In genomic region chr3:87209115-87209514, GRCh38 we compare ENCODE assay signal across 21 cellular contexts.
"Had no signal": no experiment of that assay in that cellular context is flagged by ENCODE, and none has a peak within 500 bp of the region (broad histone marks: within the 10 kb centered on the region; RNA-seq: fewer than 3 reads in every experiment).

No MANE protein-coding gene starts in this region.

- DNase-seq: activated CD4-positive, alpha-beta T cell treated with anti-CD3 and anti-CD28 coated beads for 36 hours; activated CD4-positive, CD25-positive, alpha-beta regulatory T cell; activated CD8-positive, alpha-beta memory T cell treated with anti-CD3 and anti-CD28 coated beads, Interleukin-2, amount 10 ng/mL, durations not matched to agents 7 days and 5 days; activated CD8-positive, alpha-beta T cell treated with anti-CD3 and anti-CD28 coated beads, Interleukin-2, amount 10 ng/mL, durations not matched to agents 7 days and 5 days; activated naive CD8-positive, alpha-beta T cell treated with anti-CD3 and anti-CD28 coated beads, Interleukin-2, amount 50 U/mL, for 24 hours; activated T-cell treated with anti-CD3 and anti-CD28 coated beads, Interleukin-2, amount 50 U/mL, for 48 hours; amygdala; caudate nucleus; cortex of kidney; effector memory CD8-positive, alpha-beta T cell; head of caudate nucleus; hippocampal formation; kidney; left colon; mammary epithelial cell; posterior cingulate gyrus; right cardiac atrium; stimulated activated naive CD4-positive, alpha-beta T cell had no signal

- H3K27me3 ChIP-seq: gastroesophageal sphincter, tibial nerve had no signal

- ATAC-seq: activated CD4-positive, alpha-beta T cell treated with anti-CD3 and anti-CD28 coated beads for 36 hours; activated CD8-positive, alpha-beta memory T cell treated with anti-CD3 and anti-CD28 coated beads, Interleukin-2, amount 10 ng/mL, durations not matched to agents 7 days and 5 days; activated CD8-positive, alpha-beta T cell treated with anti-CD3 and anti-CD28 coated beads, Interleukin-2, amount 10 ng/mL, durations not matched to agents 7 days and 5 days; activated naive CD8-positive, alpha-beta T cell treated with anti-CD3 and anti-CD28 coated beads, Interleukin-2, amount 50 U/mL, for 24 hours; effector memory CD8-positive, alpha-beta T cell; gastroesophageal sphincter; left colon; right cardiac atrium had no signal

- H3K9me3 ChIP-seq: gastroesophageal sphincter, suprapubic skin, tibial nerve had no signal

- FAIRE-seq: kidney had no signal

- H3K27ac ChIP-seq: gastroesophageal sphincter, suprapubic skin, tibial nerve had no signal

- H3K4me3 ChIP-seq: gastroesophageal sphincter, suprapubic skin, tibial nerve had no signal

- H3K36me3 ChIP-seq: gastroesophageal sphincter, suprapubic skin, tibial nerve had no signal

- H3K4me1 ChIP-seq: gastroesophageal sphincter, suprapubic skin, tibial nerve had no signal
